ENCODE assay signal across 8 cellular contexts in the genomic region with DNA sequence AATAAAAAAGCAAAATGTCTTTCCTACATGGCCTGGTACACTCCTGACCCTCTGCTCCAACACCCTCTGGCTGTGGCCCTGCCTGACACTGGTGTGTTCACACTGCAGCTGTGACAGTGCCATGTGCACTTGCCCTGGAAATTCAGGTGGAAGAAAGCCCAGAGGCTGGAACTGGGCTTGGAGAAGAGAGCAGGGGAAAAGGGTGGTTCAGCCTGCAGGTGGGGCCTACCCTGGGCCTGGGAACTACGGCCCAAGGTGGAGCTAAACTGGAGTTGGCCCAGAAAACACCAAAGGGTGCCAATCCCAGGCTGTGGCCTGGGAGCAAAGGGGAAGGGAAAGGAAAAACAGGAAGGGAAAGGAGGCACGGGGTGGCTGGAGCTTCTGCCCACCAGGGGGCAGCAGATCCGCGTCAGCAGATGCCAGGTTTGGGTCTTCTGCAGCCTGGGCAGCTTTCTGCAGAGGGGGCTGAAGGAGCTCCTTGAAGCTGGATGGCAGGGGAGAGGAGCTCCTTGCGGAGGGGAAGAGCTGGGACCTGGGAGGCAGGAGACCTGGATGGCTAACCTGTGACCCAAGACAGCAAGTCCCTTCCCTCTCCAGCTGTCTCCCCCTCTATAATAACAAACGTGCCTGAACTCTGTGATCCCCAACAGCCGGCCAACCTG. TPM values are rescaled to one million over a fixed set of nuclear protein-coding genes. Genes with fewer than 3 reads are reported as not detected.
DNase-seq lines count a peak whose midpoint lies in the region; ATAC-seq, FAIRE-seq and TF ChIP-seq lines count a peak whose summit lies in the region.

No MANE protein-coding gene starts in this region.

- H3K36me3 ChIP-seq in osteoblast (ENCODE audit: insufficient read depth, low read length): peaks cover 62% of the 10 kb centered on the region

- H3K4me1 ChIP-seq in osteoblast (ENCODE audit: insufficient read depth, low read length): no peaks in the 10 kb centered on the region

- no peaks in the 10 kb centered on the region for H3K27me3 Mint-ChIP-seq in type B pancreatic cell

- H3K27ac ChIP-seq in osteoblast (ENCODE audit: low read depth, low read length): no peak overlapping the region

- no peak for ATAC-seq in HG02571 (IDR thresholded peaks at IDR 0.05; ENCODE audit: unreplicated experiment)

- peaks cover 38% of the 10 kb centered on the region for H4K20me1 ChIP-seq in osteoblast (ENCODE audit: insufficient read depth, low read length)

- peak; percentile 90 for DNase-seq in DMS 273 (lab: John Stamatoyannopoulos, UW; ENCODE audit: unreplicated experiment)
- peak; percentile 87 for DNase-seq in HEK293T (ENCODE audit: extremely low spot score)
- peak; percentile 86 for DNase-seq in RPMI8226
- peak; percentile 54 to 74 (median 65) for DNase-seq in activated naive CD4-positive, alpha-beta T cell (lab: John Stamatoyannopoulos, UW)
- DNase-seq in frontal cortex (ENCODE audit: low spot score in 2 of 2): peak; percentile 66 to 82
- peak; percentile 97 for DNase-seq in osteoblast (ENCODE audit: insufficient read length, low spot score, missing footprints)
- DNase-seq in type B pancreatic cell (ENCODE audit: extremely low spot score, unreplicated experiment): no peak

- H3K4me2 ChIP-seq in osteoblast (ENCODE audit: insufficient read depth, low read length): no peak overlapping the region

- CTCF ChIA-PET in HEK293T (lab: Yijun Ruan, JAX): interaction anchor here (0.6 to 2.2 kb wide), 21 partner anchors 12 to 196 kb away, joined by 3 to 35 read pairs (median 5); partner anchors contain the start of genes ACD, C16orf86, CARMIL2 and CTCF

- H2AFZ ChIP-seq in osteoblast (ENCODE audit: low read length): no peak overlapping the region

- peak overlapping the region; percentile 75 for H3K27ac Mint-ChIP-seq in type B pancreatic cell

- FAIRE-seq in frontal cortex (lab: Jason Lieb, UNC): no peak

- H3K4me3 ChIP-seq in osteoblast (ENCODE audit: insufficient read depth, low read length): no peak overlapping the region

- H3K27me3 ChIP-seq in osteoblast (ENCODE audit: insufficient read depth, low read length): no peaks in the 10 kb centered on the region

- peaks cover 5% of the 10 kb centered on the region for H3K36me3 Mint-ChIP-seq in type B pancreatic cell

- no peak overlapping the region for H3K4me3 Mint-ChIP-seq in type B pancreatic cell

- peaks cover 9% of the 10 kb centered on the region for H3K4me1 Mint-ChIP-seq in type B pancreatic cell (ENCODE audit: unreplicated experiment)

- H3K79me2 ChIP-seq in osteoblast (ENCODE audit: insufficient read depth, low read length): no peaks in the 10 kb centered on the region

- TF ChIP-seq CTCF in osteoblast (IDR thresholded peaks at IDR 0.05; ENCODE audit: extremely low read depth, low read depth, low read length): peak; percentile 88
- peak; percentile 96 for TF ChIP-seq CTCF in type B pancreatic cell (conservative IDR thresholded peaks at IDR 0.05)

- POLR2A ChIA-PET in HEK293T (lab: Yijun Ruan, JAX): interaction anchor here (1.0 to 2.0 kb wide), 5 partner anchors 12 to 99 kb away, joined by 3 to 8 read pairs (median 3); partner anchors contain the start of genes CARMIL2 and CTCF

- H3K9me3 ChIP-seq in osteoblast (ENCODE audit: low read depth, low read length): no peaks in the 10 kb centered on the region

- H3K9me3 Mint-ChIP-seq in type B pancreatic cell: no peaks in the 10 kb centered on the region

TF ChIP-seq in HEK293T, 16 proteins besides CTCF, POLR2A, EP300 and RAD21:
- TF ChIP-seq LEF1 (IDR thresholded peaks at IDR 0.05; ENCODE audit: borderline replicate concordance): no peak
- TF ChIP-seq FOXM1 (IDR thresholded peaks at IDR 0.05; ENCODE audit: borderline replicate concordance): no peak
- no peak for TF ChIP-seq TARDBP (IDR thresholded peaks at IDR 0.05)
- no peak for TF ChIP-seq BHLHE40 (IDR thresholded peaks at IDR 0.05; ENCODE audit: borderline replicate concordance)
- no peak for TF ChIP-seq SP1 (IDR thresholded peaks at IDR 0.05)
- TF ChIP-seq HDGF (IDR thresholded peaks at IDR 0.05; ENCODE audit: borderline replicate concordance): no peak
- TF ChIP-seq ARNT (IDR thresholded peaks at IDR 0.05): no peak
- no peak for TF ChIP-seq L3MBTL2 (conservative IDR thresholded peaks at IDR 0.05)
- no peak for TF ChIP-seq ZNF384 (IDR thresholded peaks at IDR 0.05)
- no peak for TF ChIP-seq SUZ12 (IDR thresholded peaks at IDR 0.05)
- TF ChIP-seq FOXA1 (IDR thresholded peaks at IDR 0.05): no peak
- TF ChIP-seq CTBP1 (IDR thresholded peaks at IDR 0.05; ENCODE audit: borderline replicate concordance): no peak
- TF ChIP-seq, protein P1, sequence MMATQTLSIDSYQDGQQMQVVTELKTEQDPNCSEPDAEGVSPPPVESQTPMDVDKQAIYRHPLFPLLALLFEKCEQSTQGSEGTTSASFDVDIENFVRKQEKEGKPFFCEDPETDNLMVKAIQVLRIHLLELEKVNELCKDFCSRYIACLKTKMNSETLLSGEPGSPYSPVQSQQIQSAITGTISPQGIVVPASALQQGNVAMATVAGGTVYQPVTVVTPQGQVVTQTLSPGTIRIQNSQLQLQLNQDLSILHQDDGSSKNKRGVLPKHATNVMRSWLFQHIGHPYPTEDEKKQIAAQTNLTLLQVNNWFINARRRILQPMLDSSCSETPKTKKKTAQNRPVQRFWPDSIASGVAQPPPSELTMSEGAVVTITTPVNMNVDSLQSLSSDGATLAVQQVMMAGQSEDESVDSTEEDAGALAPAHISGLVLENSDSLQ (IDR thresholded peaks at IDR 0.05): no peak
- TF ChIP-seq NFRKB (IDR thresholded peaks at IDR 0.05): no peak
- TF ChIP-seq FOXK2 (IDR thresholded peaks at IDR 0.05): no peak

RNA-seq across cellular contexts. Expression of gene CTCF, which starts 15.4 kb away (rescaled TPM):
- total RNA-seq in frontal cortex (62.0 TPM), osteoblast (29.3 and 31.8 TPM in 2 replicates), type B pancreatic cell (ENCODE audit: low replicate concordance) (48.4 and 57.8 TPM in 2 replicates)

RNA-seq across cellular contexts. Expression of gene RIPOR1, which starts 18.3 kb away (rescaled TPM):
- 32.6 TPM for total RNA-seq in frontal cortex
- total RNA-seq in osteoblast: 36.6 and 38.0 TPM in 2 replicates
- 38.5 and 43.1 TPM in 2 replicates for total RNA-seq in type B pancreatic cell (ENCODE audit: low replicate concordance)
